ENCODE assay signal across 12 cellular contexts in genomic region chr5:150148408-150148927, GRCh38. TPM values are rescaled to one million over a fixed set of nuclear protein-coding genes. Genes with fewer than 3 reads are reported as not detected.
DNase-seq lines count a peak whose midpoint lies in the region; ATAC-seq and TF ChIP-seq lines count a peak whose summit lies in the region.
"Had no signal": no experiment of that assay in that cellular context is flagged by ENCODE, and none has a peak within 500 bp of the region (broad histone marks: within the 10 kb centered on the region; RNA-seq: fewer than 3 reads in every experiment).

No MANE protein-coding gene starts in this region.

- no TSS peak for BruUV-seq in IMR-90 (replicated peaks; lab: Mats Ljungman, UMichigan)

- CTCF ChIA-PET in IMR-90 (lab: Yijun Ruan, JAX): interaction anchor here (1.2 kb wide), 1 partner anchor 158 kb away, joined by 3 read pairs; no protein-coding TSS in a partner anchor

- no peaks in the 10 kb centered on the region for H3K27me3 ChIP-seq in IMR-90 (ENCODE audit: control insufficient read depth, insufficient read depth, low read length)

- H4K91ac ChIP-seq in IMR-90 (ENCODE audit: insufficient read depth, low read depth, low read length): peak overlapping the region; percentile 28; the same call in 1 of the 2 replicates

- no peak for ATAC-seq in IMR-90 (ENCODE audit: low read depth)
- no peak for ATAC-seq in HG03196 (IDR thresholded peaks at IDR 0.05; ENCODE audit: unreplicated experiment)
- ATAC-seq in HG03095 (IDR thresholded peaks at IDR 0.05; ENCODE audit: unreplicated experiment): no peak

- H3K4me3 Mint-ChIP-seq in progenitor cell of endocrine pancreas (ENCODE audit: low read depth): no peak overlapping the region

- intact Hi-C loops in IMR-90 (cut with micrococcal nuclease): no loop called here

- no peak overlapping the region for H4K5ac ChIP-seq in IMR-90 (ENCODE audit: low read depth, low read length)

- peak overlapping the region; percentile 20 to 52; a peak in 3 of 4 replicates for H4K8ac ChIP-seq in IMR-90 (ENCODE audit: low read depth in 2 of 2, low read length in 2 of 2)

- H2BK15ac ChIP-seq in IMR-90 (ENCODE audit: low read depth, low read length): no peak overlapping the region

- peak overlapping the region; percentile 5 for H2AK9ac ChIP-seq in IMR-90 (replicated peaks; ENCODE audit: low read depth, low read length, poor library complexity)

- H3K23ac ChIP-seq in IMR-90 (ENCODE audit: low read depth, low read length): peak overlapping the region; percentile 49; the same call in 1 of the 2 replicates

- DNase-seq in AG08395 (ENCODE audit: low spot score) (peak; percentile 71), IMR-90 (peak; percentile 45), fibroblast of mammary gland (ENCODE audit: low read depth) (peak; percentile 92), progenitor cell of endocrine pancreas (ENCODE audit: low spot score, unreplicated experiment) (no peak), NCI-H2029 treated with DMSO at 0.1 percent for 48 hours (lab: John Stamatoyannopoulos, UW) (no peak), NCI-H524 (lab: John Stamatoyannopoulos, UW) (no peak)
- DNase-seq: activated CD8-positive, alpha-beta memory T cell treated with anti-CD3 and anti-CD28 coated beads, Interleukin-2, amount 50 U/mL, for 4 hours; T1000 had no signal

- H2BK20ac ChIP-seq in IMR-90 (ENCODE audit: low read depth, low read length): peak overlapping the region; percentile 26; the same call in 1 of the 2 replicates

- peaks cover 45% of the 10 kb centered on the region for H4K20me1 ChIP-seq in IMR-90 (ENCODE audit: insufficient read depth, low read length)

- H3K9ac ChIP-seq in IMR-90 (ENCODE audit: low read depth, low read length): no peak overlapping the region

- H3K36me3 ChIP-seq in IMR-90 (ENCODE audit: control insufficient read depth, insufficient read depth, low read length): peaks cover 55% of the 10 kb centered on the region

- POLR2A ChIA-PET in IMR-90 (lab: Charles Lee; ENCODE audit: unreplicated experiment): no interaction called here

- no peak overlapping the region for H2BK120ac ChIP-seq in IMR-90 (ENCODE audit: low read depth, low read length)

- no peak overlapping the region for H3K18ac ChIP-seq in IMR-90 (ENCODE audit: low read depth, low read length)

- in situ Hi-C loops in IMR-90 (cut with MboI; ENCODE audit: low sequenced_read_pairs): no loop called here

- no peaks in the 10 kb centered on the region for H3K9me3 ChIP-seq in IMR-90 (ENCODE audit: control insufficient read depth, insufficient read depth, low read length)

- peaks cover 54% of the 10 kb centered on the region for H3K4me1 ChIP-seq in IMR-90 (ENCODE audit: control insufficient read depth, insufficient read depth, low read length)

- peaks cover 26% of the 10 kb centered on the region for H3K27me3 Mint-ChIP-seq in progenitor cell of endocrine pancreas

- H2BK5ac ChIP-seq in IMR-90 (ENCODE audit: low read depth, low read length, poor library complexity, severe bottlenecking): peak overlapping the region; percentile 42

- peaks cover 27% of the 10 kb centered on the region for H3K9me1 ChIP-seq in IMR-90 (ENCODE audit: insufficient read depth, low read length)

- no peak overlapping the region for H3K4me2 ChIP-seq in IMR-90 (ENCODE audit: low read depth, low read length)

- no peak overlapping the region for H3K4me3 ChIP-seq in IMR-90 (ENCODE audit: insufficient read depth, low read depth, low read length)
- no peak overlapping the region for H3K4me3 ChIP-seq in fibroblast of mammary gland (ENCODE audit: control insufficient read depth, low read depth, low read length)

- peaks cover 3 to 83% of the 10 kb centered on the region in 2 experiments for H3K79me1 ChIP-seq in IMR-90 (ENCODE audit: low read depth in 1 of 2, low read length in 2 of 2)

- peak overlapping the region; percentile 10; the same call in 1 of the 2 replicates for H3K27ac ChIP-seq in IMR-90 (ENCODE audit: insufficient read depth, low read length)
- H3K27ac ChIP-seq: C4-2B, epithelial cell of prostate had no signal

- no peak for TF ChIP-seq RAD21 in IMR-90 (IDR thresholded peaks at IDR 0.05; ENCODE audit: low read length)

- H3K4ac ChIP-seq in IMR-90 (ENCODE audit: low read depth, low read length): peak overlapping the region; percentile 54; the same call in 1 of the 2 replicates

- H3K9me3 Mint-ChIP-seq in progenitor cell of endocrine pancreas (ENCODE audit: low read depth): no peaks in the 10 kb centered on the region

- 86% methylated on average over 2 of the region's 4 CpGs; no CpG with 5 or more reads in 1 of the 2 experiments for WGBS in IMR-90 (ENCODE audit: extremely low coverage in 2 of 2, insufficient read length in 1 of 2), 2 experiments

- no peak for TF ChIP-seq CTCF in IMR-90 (conservative IDR thresholded peaks at IDR 0.05; ENCODE audit: low read depth, low read length)
- no peak for TF ChIP-seq CTCF in fibroblast of mammary gland (conservative IDR thresholded peaks at IDR 0.05; ENCODE audit: control insufficient read depth, insufficient read depth, low read depth, low read length)
- no peak for TF ChIP-seq CTCF in progenitor cell of endocrine pancreas (IDR thresholded peaks at IDR 0.05; ENCODE audit: unreplicated experiment)

- no peak overlapping the region for H3K56ac ChIP-seq in IMR-90 (ENCODE audit: extremely low read depth, insufficient read depth, low read length)

- peak overlapping the region; percentile 36; the same call in 1 of the 2 replicates for H2AK5ac ChIP-seq in IMR-90 (ENCODE audit: low read depth, low read length)

- H3K36me3 Mint-ChIP-seq in progenitor cell of endocrine pancreas (ENCODE audit: insufficient read depth): no peaks in the 10 kb centered on the region

- peaks cover 18% of the 10 kb centered on the region for H3K4me1 Mint-ChIP-seq in progenitor cell of endocrine pancreas (ENCODE audit: low read depth)

- no peak for TF ChIP-seq POLR2A in IMR-90 (IDR thresholded peaks at IDR 0.05; ENCODE audit: low read depth, low read length)

- H3K27ac Mint-ChIP-seq in progenitor cell of endocrine pancreas: peak overlapping the region; percentile 5

- no peak overlapping the region for H2AFZ ChIP-seq in IMR-90 (replicated peaks; ENCODE audit: low read length, poor library complexity)

- dilution Hi-C loops in IMR-90 (cut with HindIII; ENCODE audit: low sequenced_read_pairs, unreplicated experiment): no loop called here

- peak overlapping the region; percentile 50 for H3K14ac ChIP-seq in IMR-90 (replicated peaks; ENCODE audit: low read depth, low read length)

TF ChIP-seq in IMR-90, 13 proteins besides CTCF, POLR2A, EP300 and RAD21:
- TF ChIP-seq MAZ (IDR thresholded peaks at IDR 0.05; ENCODE audit: borderline replicate concordance, low read depth, low read length) (no peak), MAFK (IDR thresholded peaks at IDR 0.05; ENCODE audit: low read depth, low read length) (no peak), RCOR1 (IDR thresholded peaks at IDR 0.05; ENCODE audit: insufficient replicate concordance, low read length) (no peak), RFX5 (IDR thresholded peaks at IDR 0.05; ENCODE audit: low read depth, low read length) (no peak), CHD1 (IDR thresholded peaks at IDR 0.05; ENCODE audit: low read depth, low read length) (no peak), NFE2L2 (IDR thresholded peaks at IDR 0.05; ENCODE audit: low read depth, low read length) (no peak), ELK1 (IDR thresholded peaks at IDR 0.05; ENCODE audit: borderline replicate concordance, low read depth, low read length) (no peak), CEBPB (IDR thresholded peaks at IDR 0.05; ENCODE audit: low read depth, low read length) (no peak)

RNA-seq across cellular contexts. Expression of gene PDGFRB, which starts 7.2 kb away (rescaled TPM):
- total RNA-seq in IMR-90 (2012; rRNA removed) (81.9 and 108 TPM in 2 replicates), progenitor cell of endocrine pancreas (1.2 and 2.3 TPM in 2 replicates)
- 122 and 124 TPM in 2 replicates for polyA plus RNA-seq in IMR-90 (2012; rRNA removed)
- 69.9 and 116 TPM in 2 replicates for polyA plus RNA-seq in IMR-90 (2012; cell fraction: cytosol; rRNA removed)
- polyA plus RNA-seq in IMR-90 (2012; cell fraction: nucleus; rRNA removed; ENCODE audit: low replicate concordance): 238 and 330 TPM in 2 replicates

RNA-seq across cellular contexts. Expression of gene CDX1, which starts 18.1 kb away (rescaled TPM):
- total RNA-seq in IMR-90 (2012; rRNA removed): 0.18 TPM in 1 of 2 replicates, not detected in the other
- polyA plus RNA-seq in IMR-90 (2012; rRNA removed): 0.22 and 0.24 TPM in 2 replicates
- polyA plus RNA-seq in IMR-90 (2012; cell fraction: cytosol; rRNA removed): 0.22 and 0.56 TPM in 2 replicates
- polyA plus RNA-seq in IMR-90 (2012; cell fraction: nucleus; rRNA removed; ENCODE audit: low replicate concordance): 0.28 and 0.41 TPM in 2 replicates
- 0.31 and 0.43 TPM in 2 replicates for total RNA-seq in progenitor cell of endocrine pancreas

RNA-seq across cellular contexts. Expression of gene SLC6A7, which starts 41.4 kb away (rescaled TPM):
- total RNA-seq in IMR-90 (2012; rRNA removed) (under 0.01 TPM in 1 of 2 replicates, not detected in the other), progenitor cell of endocrine pancreas (not detected in 2 replicates)
- not detected in 2 replicates for polyA plus RNA-seq in IMR-90 (2012; rRNA removed)
- polyA plus RNA-seq in IMR-90 (2012; cell fraction: cytosol; rRNA removed): 0.01 TPM in 1 of 2 replicates, not detected in the other
- polyA plus RNA-seq in IMR-90 (2012; cell fraction: nucleus; rRNA removed; ENCODE audit: low replicate concordance): 0.08 and 0.16 TPM in 2 replicates

Comparison
In these comparisons a context has a peak if more than half of its experiments do, and no peak if none do; other contexts are left out.
1. DNase-seq: peak in AG08395 (single experiment), IMR-90 (single experiment) and fibroblast of mammary gland (single experiment); none in progenitor cell of endocrine pancreas (single experiment), NCI-H2029 treated with DMSO at 0.1 percent for 48 hours (single experiment) and NCI-H524 (0 of 2).
2. RNA of gene PDGFRB, which starts 7.2 kb away (total RNA-seq): 81.9 to 108 TPM in IMR-90; 1.2 to 2.3 TPM in progenitor cell of endocrine pancreas; every median in the first group is over 10 times any median in the second.